ENCODE assay signal across 9 cellular contexts in the genomic region with DNA sequence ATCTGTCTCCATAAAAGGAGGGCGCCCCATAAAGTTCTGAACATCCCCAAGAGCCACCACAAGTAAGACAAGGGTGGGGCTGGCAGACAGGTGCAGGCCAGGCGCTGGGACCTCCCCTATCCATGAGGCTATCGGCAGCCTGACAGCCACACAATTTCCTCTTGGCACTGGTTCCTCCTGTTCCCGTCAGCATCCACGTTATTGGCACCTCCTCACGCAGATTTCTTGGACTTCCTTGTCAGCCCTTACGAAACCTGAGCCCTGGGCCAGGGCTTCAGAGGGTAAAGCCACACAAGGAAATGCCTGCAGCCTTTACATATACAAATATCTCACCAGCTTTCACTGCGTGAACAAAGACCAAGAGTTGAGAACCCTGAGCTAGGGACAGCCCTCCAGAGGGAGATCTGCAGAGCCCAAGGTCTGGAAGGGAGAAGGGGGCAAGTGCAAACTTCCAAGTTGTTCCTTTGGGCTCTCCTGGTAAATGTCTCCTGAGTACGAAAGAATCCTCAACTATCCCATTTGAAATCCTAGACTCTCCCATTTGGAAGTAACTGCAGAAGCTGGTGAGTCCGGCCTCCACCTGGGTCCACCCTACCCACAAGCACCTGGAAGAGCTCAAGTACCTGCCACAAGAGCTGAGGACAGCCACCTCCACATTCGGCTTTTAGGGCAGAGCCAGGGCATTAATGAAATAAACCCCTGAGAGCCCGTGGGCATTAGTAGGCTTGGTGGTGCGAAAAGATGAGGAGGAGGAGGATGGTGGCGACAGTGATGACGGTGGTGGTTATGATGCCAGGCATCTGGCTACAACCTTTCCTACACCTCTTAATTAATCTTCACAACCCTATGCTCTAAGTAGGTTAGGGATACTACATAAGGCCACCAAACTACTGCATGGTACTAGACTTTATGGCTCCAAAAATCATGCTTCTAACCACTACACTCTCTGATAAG. TPM values are rescaled to one million over a fixed set of nuclear protein-coding genes. Genes with fewer than 3 reads are reported as not detected.
DNase-seq lines count a peak whose midpoint lies in the region; ATAC-seq, FAIRE-seq and TF ChIP-seq lines count a peak whose summit lies in the region.
"Had no signal": no experiment of that assay in that cellular context is flagged by ENCODE, and none has a peak within 500 bp of the region (broad histone marks: within the 10 kb centered on the region; RNA-seq: fewer than 3 reads in every experiment).

No MANE protein-coding gene starts in this region.

- no peak for TF ChIP-seq RAD21 in HCT116 (IDR thresholded peaks at IDR 0.05; ENCODE audit: low read depth)

- H3K4me3 Mint-ChIP-seq in naive B cell: peak overlapping the region; percentile 36 to 92 (median 78)

- H3K9me3 Mint-ChIP-seq in naive B cell: no peaks in the 10 kb centered on the region

- RAD21 ChIA-PET in HCT116 (lab: Charles Lee; ENCODE audit: low non-redundant PET in 1 of 2, low total read pairs in 2 of 2, uncharacterized antibody in 2 of 2, unreplicated experiment in 2 of 2): no interaction called here

- intact Hi-C loops in HCT116 (cut with micrococcal nuclease): no loop called here

- H3K79me2 ChIP-seq in HCT116 (ENCODE audit: insufficient read depth, low read length): no peaks in the 10 kb centered on the region

- peaks cover 45 to 71% (median 59%) of the 10 kb centered on the region in 3 donors for H3K4me1 Mint-ChIP-seq in naive B cell

- no peak overlapping the region for H3K4me3 ChIP-seq in HCT116 (replicated peaks in 1 of 2; ENCODE audit: low read depth in 1 of 2, low read length in 2 of 2)
- no peak overlapping the region for H3K4me3 ChIP-seq in bronchial epithelial cell (ENCODE audit: low read depth, low read length)

- POLR2A ChIA-PET in HCT116 (lab: Charles Lee): interaction anchor here (1.0 kb wide), 1 partner anchor 11 kb away, joined by 3 read pairs; no protein-coding TSS in a partner anchor

- TF ChIP-seq CTCF in HCT116 (IDR thresholded peaks at IDR 0.05 in 2 of 3, conservative IDR thresholded peaks at IDR 0.05 in 1 of 3; ENCODE audit: borderline replicate concordance in 1 of 3, insufficient read depth in 1 of 3, low read depth in 2 of 3, low read length in 2 of 3) (no peak), bronchial epithelial cell (IDR thresholded peaks at IDR 0.05; ENCODE audit: insufficient read depth, low read length, severe bottlenecking) (no peak)

- H4K20me1 ChIP-seq in HCT116 (ENCODE audit: insufficient read depth): no peaks in the 10 kb centered on the region

- BruUV-seq in HCT116 (replicated peaks; lab: Mats Ljungman, UMichigan): no TSS peak

- no peak for FAIRE-seq in bronchial epithelial cell (lab: Jason Lieb, UNC)

- no peak for TF ChIP-seq POLR2A in HCT116 (IDR thresholded peaks at IDR 0.05; ENCODE audit: borderline replicate concordance, extremely low read depth, insufficient read depth, insufficient read length)

- H3K4me1 ChIP-seq in HCT116 (ENCODE audit: control insufficient read depth in 1 of 2, insufficient read depth in 2 of 2, low read length in 2 of 2): peaks cover 0 to 25% of the 10 kb centered on the region in 2 experiments; a peak in 3 of 4 replicates

- no peaks in the 10 kb centered on the region for H3K36me3 Mint-ChIP-seq in naive B cell

- no peak overlapping the region for H2AFZ ChIP-seq in HCT116 (ENCODE audit: low read depth, low read length, poor library complexity, severe bottlenecking)

- peak overlapping the region; percentile 24 to 88 (median 62) for H3K27ac Mint-ChIP-seq in naive B cell

- ATAC-seq in HCT116 (peak; percentile 49; the same call in 1 of the 2 replicates), naive B cell (ENCODE audit: low read depth in 2 of 2) (peak; percentile 48 to 51), HG02970 (IDR thresholded peaks at IDR 0.05; ENCODE audit: low FRiP score, unreplicated experiment) (no peak)

- H3K27me3 ChIP-seq in HCT116 (ENCODE audit: insufficient read depth, low read length) (no peaks in the 10 kb centered on the region), bronchial epithelial cell (ENCODE audit: control insufficient read depth, insufficient read depth, low read length) (no peaks in the 10 kb centered on the region)

- no peaks in the 10 kb centered on the region for H3K9me3 ChIP-seq in HCT116 (ENCODE audit: control insufficient read depth in 1 of 2, insufficient read depth in 1 of 2, low read depth in 1 of 2, low read length in 2 of 2)

- no peak overlapping the region for H3K9ac ChIP-seq in HCT116 (ENCODE audit: low read length)
- H3K9ac ChIP-seq: KMS-11 had no signal

- H3K36me3 ChIP-seq in HCT116 (ENCODE audit: control insufficient read depth in 1 of 2, insufficient read depth in 2 of 2, low read length in 2 of 2) (no peaks in the 10 kb centered on the region), bronchial epithelial cell (ENCODE audit: control insufficient read depth, insufficient read depth, low read length) (no peaks in the 10 kb centered on the region)

- no peaks in the 10 kb centered on the region for H3K9me2 ChIP-seq in HCT116 (ENCODE audit: insufficient read depth)

- H3K4me2 ChIP-seq in HCT116 (ENCODE audit: low read length): peak overlapping the region; percentile 10; the same call in 1 of the 2 replicates
- H3K4me2 ChIP-seq: KMS-11 had no signal

- CTCF ChIA-PET in HCT116 (lab: Charles Lee): no interaction called here

- H3K27ac ChIP-seq in HCT116 (ENCODE audit: low read depth, low read length): no peak overlapping the region; the same call in 1 of the 2 replicates
- H3K27ac ChIP-seq: KMS-11 had no signal

- no peaks in the 10 kb centered on the region for H3K27me3 Mint-ChIP-seq in naive B cell

- DNase-seq in EH (ENCODE audit: low read depth) (peak; percentile 52), HCT116 (ENCODE audit: low read depth, low spot score) (no peak), NOMO-1 treated with dmso at 0.1 percent for 144 hours (lab: John Stamatoyannopoulos, UW; ENCODE audit: unreplicated experiment) (peak; percentile 54), bronchial epithelial cell (ENCODE audit: low read depth) (peak; percentile 89), naive B cell (peak; percentile 14), NCI-H2227 treated with DMSO at 0.1 percent for 48 hours (lab: John Stamatoyannopoulos, UW) (no peak), medulla oblongata (ENCODE audit: extremely low spot score) (no peak)

TF ChIP-seq in HCT116, 20 proteins besides CTCF, POLR2A, EP300 and RAD21:
- TF ChIP-seq, protein P1, sequence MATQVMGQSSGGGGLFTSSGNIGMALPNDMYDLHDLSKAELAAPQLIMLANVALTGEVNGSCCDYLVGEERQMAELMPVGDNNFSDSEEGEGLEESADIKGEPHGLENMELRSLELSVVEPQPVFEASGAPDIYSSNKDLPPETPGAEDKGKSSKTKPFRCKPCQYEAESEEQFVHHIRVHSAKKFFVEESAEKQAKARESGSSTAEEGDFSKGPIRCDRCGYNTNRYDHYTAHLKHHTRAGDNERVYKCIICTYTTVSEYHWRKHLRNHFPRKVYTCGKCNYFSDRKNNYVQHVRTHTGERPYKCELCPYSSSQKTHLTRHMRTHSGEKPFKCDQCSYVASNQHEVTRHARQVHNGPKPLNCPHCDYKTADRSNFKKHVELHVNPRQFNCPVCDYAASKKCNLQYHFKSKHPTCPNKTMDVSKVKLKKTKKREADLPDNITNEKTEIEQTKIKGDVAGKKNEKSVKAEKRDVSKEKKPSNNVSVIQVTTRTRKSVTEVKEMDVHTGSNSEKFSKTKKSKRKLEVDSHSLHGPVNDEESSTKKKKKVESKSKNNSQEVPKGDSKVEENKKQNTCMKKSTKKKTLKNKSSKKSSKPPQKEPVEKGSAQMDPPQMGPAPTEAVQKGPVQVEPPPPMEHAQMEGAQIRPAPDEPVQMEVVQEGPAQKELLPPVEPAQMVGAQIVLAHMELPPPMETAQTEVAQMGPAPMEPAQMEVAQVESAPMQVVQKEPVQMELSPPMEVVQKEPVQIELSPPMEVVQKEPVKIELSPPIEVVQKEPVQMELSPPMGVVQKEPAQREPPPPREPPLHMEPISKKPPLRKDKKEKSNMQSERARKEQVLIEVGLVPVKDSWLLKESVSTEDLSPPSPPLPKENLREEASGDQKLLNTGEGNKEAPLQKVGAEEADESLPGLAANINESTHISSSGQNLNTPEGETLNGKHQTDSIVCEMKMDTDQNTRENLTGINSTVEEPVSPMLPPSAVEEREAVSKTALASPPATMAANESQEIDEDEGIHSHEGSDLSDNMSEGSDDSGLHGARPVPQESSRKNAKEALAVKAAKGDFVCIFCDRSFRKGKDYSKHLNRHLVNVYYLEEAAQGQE (IDR thresholded peaks at IDR 0.05; ENCODE audit: low read depth): no peak
- TF ChIP-seq, protein P2, sequence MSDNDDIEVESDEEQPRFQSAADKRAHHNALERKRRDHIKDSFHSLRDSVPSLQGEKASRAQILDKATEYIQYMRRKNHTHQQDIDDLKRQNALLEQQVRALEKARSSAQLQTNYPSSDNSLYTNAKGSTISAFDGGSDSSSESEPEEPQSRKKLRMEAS (IDR thresholded peaks at IDR 0.05): peak; percentile 48; the same call in 1 of the 2 replicates
- 0 out of 2 replicates have a peak, but pooled peaks have one; percentile 23 for TF ChIP-seq SIN3A (IDR thresholded peaks at IDR 0.05; ENCODE audit: low read depth)
TF ChIP-seq in HCT116: peak in this region for 2.

RNA-seq across cellular contexts. Expression of a gene that starts 5.5 kb away (rescaled TPM):
- total RNA-seq in HCT116 (2021; ENCODE audit: unreplicated experiment) (15.9 TPM), bronchial epithelial cell (46.1 and 48.1 TPM in 2 replicates)
- 3.3 and 4.7 TPM in 2 replicates for polyA plus RNA-seq in HCT116 (2012)
- polyA plus RNA-seq in naive B cell (ENCODE audit: low read depth in 6 of 6): 10 to 100 TPM in 1 of 6 donors, 1 to 10 TPM in 4, under 1 TPM in 1; 0.60 to 16.6 (median 7.4) TPM

Comparison
In these comparisons a context has a peak if more than half of its experiments do, and no peak if none do; other contexts are left out.
1. DNase-seq: peak in EH (single experiment), NOMO-1 treated with dmso at 0.1 percent for 144 hours (single experiment), bronchial epithelial cell (single experiment) and naive B cell (single experiment); none in HCT116 (single experiment), NCI-H2227 treated with DMSO at 0.1 percent for 48 hours (single experiment) and medulla oblongata (single experiment).